ENCODE assay signal across 8 cellular contexts in genomic region chr9:113410207-113411158, GRCh38. TPM values are rescaled to one million over a fixed set of nuclear protein-coding genes. Genes with fewer than 3 reads are reported as not detected.
A peak's percentile ranks its signal among the peaks of the same experiment; 100 is the strongest.
DNase-seq lines count a peak whose midpoint lies in the region; ATAC-seq, FAIRE-seq and TF ChIP-seq lines count a peak whose summit lies in the region.

Gene C9orf43 (plus strand): TSS chr9:113410747. CDS start chr9:113413494, 2,747 bp downstream.
A gene with protein sequence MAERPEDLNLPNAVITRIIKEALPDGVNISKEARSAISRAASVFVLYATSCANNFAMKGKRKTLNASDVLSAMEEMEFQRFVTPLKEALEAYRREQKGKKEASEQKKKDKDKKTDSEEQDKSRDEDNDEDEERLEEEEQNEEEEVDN (minus strand): TSS chr9:113410675. CDS start chr9:113410293, 382 bp downstream.

- peaks cover 17% of the 10 kb centered on the region for H3K4me1 Mint-ChIP-seq in T-helper 1 cell treated with Interleukin-12 subunit alpha and Interleukin-12 subunit beta and Interleukin-4 antibody, amounts not matched to agents 30 μg/mL and 1 μg/mL, for 36 hours (ENCODE audit: low read depth)

- ATAC-seq in GM18498 (IDR thresholded peaks at IDR 0.05; ENCODE audit: unreplicated experiment) (peak; percentile 92), HG02885 (IDR thresholded peaks at IDR 0.05; ENCODE audit: poor library complexity, unreplicated experiment) (peak; percentile 90), psoas muscle (peak; percentile 98 to 99 (median 98))

- H3K4me1 ChIP-seq in right atrium auricular region = peaks cover 0 to 22% of the 10 kb centered on the region in 2 donors
- H3K4me1 ChIP-seq in psoas muscle = peaks cover 5% of the 10 kb centered on the region

- H3K27ac ChIP-seq in angular gyrus (ENCODE audit: low read depth, low read length) = peak within 1 kb of the TSS; percentile 100
- H3K27ac ChIP-seq in right atrium auricular region = peak within 1 kb of the TSS; percentile 92 to 96
- H3K27ac ChIP-seq in psoas muscle = peak within 1 kb of the TSS; percentile 97

- H3K27me3 ChIP-seq in right atrium auricular region (no peaks in the 10 kb centered on the region), psoas muscle (ENCODE audit: insufficient read depth in 3 of 3, low read length in 2 of 3) (no peaks in the 10 kb centered on the region)

- WGBS in psoas muscle, 3 donors = 0 to 1% (median 0%) methylated on average over 72 of the region's 72 CpGs

- DNase-seq in NCI-H1694 (lab: John Stamatoyannopoulos, UW) = peak; percentile 80
- peak; percentile 94 for DNase-seq in right atrium auricular region (ENCODE audit: low spot score)
- peak; percentile 96 to 97 for DNase-seq in psoas muscle
- peak; percentile 95 for DNase-seq in urothelium cell line (ENCODE audit: low spot score)

- no peaks in the 10 kb centered on the region for H3K9me3 Mint-ChIP-seq in T-helper 1 cell treated with Interleukin-12 subunit alpha and Interleukin-12 subunit beta and Interleukin-4 antibody, amounts not matched to agents 30 μg/mL and 1 μg/mL, for 36 hours

- peaks cover 25% of the 10 kb centered on the region for H3K36me3 Mint-ChIP-seq in T-helper 1 cell treated with Interleukin-12 subunit alpha and Interleukin-12 subunit beta and Interleukin-4 antibody, amounts not matched to agents 30 μg/mL and 1 μg/mL, for 36 hours (ENCODE audit: low read depth)

- H3K4me3 ChIP-seq in right atrium auricular region (peak within 1 kb of the TSS; percentile 62 to 88), psoas muscle (peak within 1 kb of the TSS; percentile 95)

- FAIRE-seq in urothelium cell line (lab: Jason Lieb, UNC) = no peak

- intact Hi-C loops in psoas muscle (cut with DNase I) = no loop called here

- no peaks in the 10 kb centered on the region for H3K27me3 Mint-ChIP-seq in T-helper 1 cell treated with Interleukin-12 subunit alpha and Interleukin-12 subunit beta and Interleukin-4 antibody, amounts not matched to agents 30 μg/mL and 1 μg/mL, for 36 hours (ENCODE audit: low read depth)

- H3K27ac Mint-ChIP-seq in T-helper 1 cell treated with Interleukin-12 subunit alpha and Interleukin-12 subunit beta and Interleukin-4 antibody, amounts not matched to agents 30 μg/mL and 1 μg/mL, for 36 hours = peak within 1 kb of the TSS; percentile 99

- H3K9me3 ChIP-seq in right atrium auricular region (no peaks in the 10 kb centered on the region), psoas muscle (no peaks in the 10 kb centered on the region)

- H3K36me3 ChIP-seq in right atrium auricular region = peaks cover 21% of the 10 kb centered on the region
- H3K36me3 ChIP-seq in psoas muscle (ENCODE audit: insufficient read depth in 1 of 2, low read depth in 1 of 2) = peaks cover 9 to 22% of the 10 kb centered on the region in 2 donors

- TF ChIP-seq CTCF in right atrium auricular region (IDR thresholded peaks at IDR 0.05) (no peak), psoas muscle (IDR thresholded peaks at IDR 0.05) (no peak)

- H3K4me3 Mint-ChIP-seq in T-helper 1 cell treated with Interleukin-12 subunit alpha and Interleukin-12 subunit beta and Interleukin-4 antibody, amounts not matched to agents 30 μg/mL and 1 μg/mL, for 36 hours = peak within 1 kb of the TSS; percentile 97

RNA-seq across cellular contexts. Expression of gene C9orf43, which starts in this region (rescaled TPM):
- total RNA-seq in right atrium auricular region (not detected), psoas muscle (under 1 TPM in 1 of 4 donors, not detected in 3; 0.73 TPM)
- under 1 TPM in 2 of 3 donors, not detected in 1; 0.07 to 0.79 TPM for polyA plus RNA-seq in psoas muscle

RNA-seq across cellular contexts. Expression of the second gene that starts in this region (rescaled TPM):
- 10 to 100 TPM; 17.9 to 21.5 TPM for total RNA-seq in right atrium auricular region
- total RNA-seq in psoas muscle = 10 to 100 TPM; 29.8 to 50.4 (median 38.5) TPM
- 100 to 1,000 TPM in 1 of 3 donors, 10 to 100 TPM in 2; 45.4 to 173 (median 98.5) TPM for polyA plus RNA-seq in psoas muscle

Comparison
In these comparisons a context has a peak if more than half of its experiments do, and no peak if none do; other contexts are left out.
1. Peak in every context shown above with its lines: DNase-seq, ATAC-seq, H3K4me3 ChIP-seq and H3K27ac ChIP-seq.